In the genomic region with DNA sequence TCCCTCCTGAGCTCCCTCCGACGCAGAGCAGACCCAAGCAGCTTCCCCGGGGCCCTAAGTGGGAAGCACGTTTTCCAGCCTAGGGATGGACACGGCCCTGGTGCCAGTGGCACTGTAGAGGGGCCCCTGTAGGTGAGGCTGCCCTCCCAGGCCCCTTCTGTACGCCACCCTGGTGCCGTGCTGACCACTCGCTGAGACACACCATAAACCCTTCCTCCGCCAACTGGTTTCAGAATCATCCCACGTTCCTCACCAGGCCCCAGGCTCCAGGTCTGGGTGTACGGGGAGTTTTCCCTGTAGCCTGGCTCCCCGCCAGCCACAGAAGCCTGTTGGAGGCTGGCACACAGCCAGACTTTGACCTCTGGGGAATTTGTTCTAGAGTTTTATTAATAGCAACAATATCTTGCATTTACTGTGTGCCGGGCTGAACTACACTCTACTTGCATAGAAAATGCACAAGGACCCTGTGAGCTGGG, we compare ENCODE assay signal across 6 cellular contexts. TPM values are rescaled to one million over a fixed set of nuclear protein-coding genes. Genes with fewer than 3 reads are reported as not detected.
A peak's percentile ranks its signal among the peaks of the same experiment; 100 is the strongest.
DNase-seq lines count a peak whose midpoint lies in the region; ATAC-seq, FAIRE-seq and TF ChIP-seq lines count a peak whose summit lies in the region.

No MANE protein-coding gene starts in this region.

- no peaks in the 10 kb centered on the region for H4K20me1 ChIP-seq in keratinocyte (ENCODE audit: control insufficient read depth, extremely low read depth, insufficient read depth, low read length)

- peaks cover 51% of the 10 kb centered on the region for H3K27me3 Mint-ChIP-seq in stimulated activated naive CD8-positive, alpha-beta T cell treated with anti-CD3 and anti-CD28 coated beads, Interleukin-15, amount 100 ng/mL, for 72 hours

- H3K4me2 ChIP-seq in keratinocyte (ENCODE audit: control insufficient read depth, extremely low read depth, insufficient read depth, low read depth, low read length) = peak overlapping the region; percentile 58

- no peaks in the 10 kb centered on the region for H3K9me1 ChIP-seq in keratinocyte (ENCODE audit: control insufficient read depth, extremely low read depth, insufficient read depth, low read length)

- no peak overlapping the region for H2AFZ ChIP-seq in keratinocyte (ENCODE audit: control insufficient read depth, low read length)

- no peak overlapping the region for H3K9ac ChIP-seq in keratinocyte (ENCODE audit: control insufficient read depth, extremely low read depth, insufficient read depth, low read length)

- H3K9me3 ChIP-seq in keratinocyte (ENCODE audit: control insufficient read depth, low read depth, low read length) = no peaks in the 10 kb centered on the region

- H3K27ac Mint-ChIP-seq in stimulated activated naive CD8-positive, alpha-beta T cell treated with anti-CD3 and anti-CD28 coated beads, Interleukin-15, amount 100 ng/mL, for 72 hours = no peak overlapping the region

- ATAC-seq in stimulated activated naive CD8-positive, alpha-beta T cell treated with anti-CD3 and anti-CD28 coated beads, Interleukin-15, amount 100 ng/mL, for 72 hours = no peak

- H3K9me3 Mint-ChIP-seq in stimulated activated naive CD8-positive, alpha-beta T cell treated with anti-CD3 and anti-CD28 coated beads, Interleukin-15, amount 100 ng/mL, for 72 hours = no peaks in the 10 kb centered on the region

- no peak overlapping the region for H3K4me3 Mint-ChIP-seq in stimulated activated naive CD8-positive, alpha-beta T cell treated with anti-CD3 and anti-CD28 coated beads, Interleukin-15, amount 100 ng/mL, for 72 hours

- TF ChIP-seq CTCF in keratinocyte (optimal IDR thresholded peaks at IDR 0.05 in 1 of 3, IDR thresholded peaks at IDR 0.05 in 1 of 3, conservative IDR thresholded peaks at IDR 0.05 in 1 of 3; ENCODE audit: extremely low read depth in 1 of 3, insufficient read depth in 2 of 3, low read length in 3 of 3) = no peak

- H3K27me3 ChIP-seq in keratinocyte (ENCODE audit: control insufficient read depth, extremely low read depth, insufficient read depth, low read length) = no peaks in the 10 kb centered on the region

- H3K4me3 ChIP-seq in keratinocyte (ENCODE audit: control insufficient read depth in 2 of 3, extremely low read depth in 1 of 3, insufficient read depth in 2 of 3, low read depth in 1 of 3, low read length in 3 of 3) = no peak overlapping the region

- H3K27ac ChIP-seq in keratinocyte (ENCODE audit: control insufficient read depth, insufficient read depth, low read length) = no peak overlapping the region

- H3K4me1 Mint-ChIP-seq in stimulated activated naive CD8-positive, alpha-beta T cell treated with anti-CD3 and anti-CD28 coated beads, Interleukin-15, amount 100 ng/mL, for 72 hours = no peaks in the 10 kb centered on the region

- peaks cover 22% of the 10 kb centered on the region for H3K4me1 ChIP-seq in keratinocyte (ENCODE audit: control insufficient read depth, extremely low read depth, insufficient read depth, low read length)

- no peak for FAIRE-seq in keratinocyte (lab: Jason Lieb, UNC)

- peak; percentile 52 for DNase-seq in DMS 273 treated with DMSO at 0.1 percent for 48 hours (lab: John Stamatoyannopoulos, UW)
- DNase-seq in RPMI7951 (ENCODE audit: low read depth) = peak; percentile 87
- no peak for DNase-seq in keratinocyte (ENCODE audit: low read depth, low spot score)
- no peak for DNase-seq in activated CD4-positive, alpha-beta T cell treated with anti-CD3 and anti-CD28 coated beads for 48 hours
- DNase-seq in stimulated activated CD4-positive, alpha-beta T cell treated with anti-CD3 and anti-CD28 coated beads, Interleukin-4, amount 100 ng/mL, for 1 hour = no peak
- no peak for DNase-seq in stimulated activated naive CD8-positive, alpha-beta T cell treated with anti-CD3 and anti-CD28 coated beads, Interleukin-15, amount 100 ng/mL, for 72 hours

- H3K36me3 ChIP-seq in keratinocyte (ENCODE audit: control insufficient read depth in 2 of 2, extremely low read depth in 1 of 2, insufficient read depth in 2 of 2, low read length in 2 of 2) = no peaks in the 10 kb centered on the region

- no peaks in the 10 kb centered on the region for H3K79me2 ChIP-seq in keratinocyte (ENCODE audit: control insufficient read depth, insufficient read depth, low read length)

- dilution Hi-C loops in keratinocyte (cut with MboI; ENCODE audit: extremely low pct_ligation_motif_present, low sequenced_read_pairs) = no loop called here

RNA-seq across cellular contexts. Expression of a gene that starts 18.2 kb away (rescaled TPM):
- 0.12 and 0.20 TPM in 2 replicates for total RNA-seq in RPMI7951 (2014; rRNA removed; shearing (Covaris generic))
- polyA plus RNA-seq in keratinocyte = not detected in 3 replicates
- not detected for polyA plus RNA-seq in keratinocyte (2011; ENCODE audit: low read depth)
- not detected in 2 replicates for polyA plus RNA-seq in keratinocyte (2011; cell fraction: cytosol; rRNA removed)
- polyA plus RNA-seq in keratinocyte (2011; cell fraction: nucleus; rRNA removed) = not detected in 2 replicates
- polyA plus RNA-seq in keratinocyte (2012; ENCODE audit: low replicate concordance) = not detected in 2 replicates
- polyA minus RNA-seq in keratinocyte = not detected in 3 replicates
- not detected for polyA minus RNA-seq in keratinocyte (2011; cell fraction: cytosol; rRNA and poly(A)+ RNA removed)
- not detected in 2 replicates for polyA minus RNA-seq in keratinocyte (2011; cell fraction: nucleus; rRNA and poly(A)+ RNA removed)

RNA-seq across cellular contexts. Expression of a gene that starts 26.7 kb away (rescaled TPM):
- total RNA-seq in RPMI7951 (2014; rRNA removed; shearing (Covaris generic)) = 2,253 and 2,890 TPM in 2 replicates
- polyA plus RNA-seq in keratinocyte = 2,334 to 5,073 TPM (median 3,325 TPM) in 3 replicates
- polyA plus RNA-seq in keratinocyte (2011; ENCODE audit: low read depth) = 2,668 TPM
- polyA plus RNA-seq in keratinocyte (2011; cell fraction: cytosol; rRNA removed) = 894 and 1,713 TPM in 2 replicates
- polyA plus RNA-seq in keratinocyte (2011; cell fraction: nucleus; rRNA removed) = 508 and 737 TPM in 2 replicates
- polyA plus RNA-seq in keratinocyte (2012; ENCODE audit: low replicate concordance) = 3,012 and 3,893 TPM in 2 replicates
- polyA minus RNA-seq in keratinocyte = 341 to 1,372 TPM (median 505 TPM) in 3 replicates
- polyA minus RNA-seq in keratinocyte (2011; cell fraction: cytosol; rRNA and poly(A)+ RNA removed) = 894 TPM
- 127 TPM in 2 replicates for polyA minus RNA-seq in keratinocyte (2011; cell fraction: nucleus; rRNA and poly(A)+ RNA removed)

RNA-seq across cellular contexts. Expression of a gene that starts 26.9 kb away (rescaled TPM):
- 21.0 and 33.8 TPM in 2 replicates for total RNA-seq in RPMI7951 (2014; rRNA removed; shearing (Covaris generic))
- 79.5 to 107 TPM (median 102 TPM) in 3 replicates for polyA plus RNA-seq in keratinocyte
- 193 TPM for polyA plus RNA-seq in keratinocyte (2011; ENCODE audit: low read depth)
- polyA plus RNA-seq in keratinocyte (2011; cell fraction: cytosol; rRNA removed) = 97.3 and 103 TPM in 2 replicates
- polyA plus RNA-seq in keratinocyte (2011; cell fraction: nucleus; rRNA removed) = 58.9 and 80.7 TPM in 2 replicates
- polyA plus RNA-seq in keratinocyte (2012; ENCODE audit: low replicate concordance) = 88.5 and 126 TPM in 2 replicates
- polyA minus RNA-seq in keratinocyte = 13.2 to 34.9 TPM (median 23.4 TPM) in 3 replicates
- 41.1 TPM for polyA minus RNA-seq in keratinocyte (2011; cell fraction: cytosol; rRNA and poly(A)+ RNA removed)
- 11.7 and 14.9 TPM in 2 replicates for polyA minus RNA-seq in keratinocyte (2011; cell fraction: nucleus; rRNA and poly(A)+ RNA removed)

RNA-seq across cellular contexts. Expression of a gene that starts 58.1 kb away (rescaled TPM):
- total RNA-seq in RPMI7951 (2014; rRNA removed; shearing (Covaris generic)) = 31.2 and 43.6 TPM in 2 replicates
- 0.59 to 3.1 TPM (median 1.1 TPM) in 3 replicates for polyA plus RNA-seq in keratinocyte
- polyA plus RNA-seq in keratinocyte (2011; ENCODE audit: low read depth) = 1.3 TPM
- 0.47 and 0.83 TPM in 2 replicates for polyA plus RNA-seq in keratinocyte (2011; cell fraction: cytosol; rRNA removed)
- polyA plus RNA-seq in keratinocyte (2011; cell fraction: nucleus; rRNA removed) = 2.0 and 3.3 TPM in 2 replicates
- polyA plus RNA-seq in keratinocyte (2012; ENCODE audit: low replicate concordance) = 0.63 and 1.9 TPM in 2 replicates
- polyA minus RNA-seq in keratinocyte = 0.89 to 3.5 TPM (median 1.3 TPM) in 3 replicates
- polyA minus RNA-seq in keratinocyte (2011; cell fraction: cytosol; rRNA and poly(A)+ RNA removed) = 2.7 TPM
- polyA minus RNA-seq in keratinocyte (2011; cell fraction: nucleus; rRNA and poly(A)+ RNA removed) = 2.5 and 4.5 TPM in 2 replicates

Comparison
In these comparisons a context has a peak if more than half of its experiments do, and no peak if none do; other contexts are left out.
1. DNase-seq: peak in DMS 273 treated with DMSO at 0.1 percent for 48 hours (single experiment) and RPMI7951 (single experiment); none in keratinocyte (single experiment), activated CD4-positive, alpha-beta T cell treated with anti-CD3 and anti-CD28 coated beads for 48 hours (single experiment), stimulated activated CD4-positive, alpha-beta T cell treated with anti-CD3 and anti-CD28 coated beads, Interleukin-4, amount 100 ng/mL, for 1 hour (single experiment) and stimulated activated naive CD8-positive, alpha-beta T cell treated with anti-CD3 and anti-CD28 coated beads, Interleukin-15, amount 100 ng/mL, for 72 hours (0 of 2).